Comparison of ENCODE assay signal across 8 cellular contexts in genomic region chr17:13024526-13025263, GRCh38. TPM values are rescaled to one million over a fixed set of nuclear protein-coding genes. Genes with fewer than 3 reads are reported as not detected.
DNase-seq lines count a peak whose midpoint lies in the region; ATAC-seq lines count a peak whose summit lies in the region.

No MANE protein-coding gene starts in this region.

- ATAC-seq in HG02642 (IDR thresholded peaks at IDR 0.05; ENCODE audit: poor library complexity, unreplicated experiment) (peak; percentile 93), left lobe of liver (peak; percentile 98)

- DNase-seq in NCI-H524 (lab: John Stamatoyannopoulos, UW): peak; percentile 62 to 68
- DNase-seq in NCI-H524 treated with DMSO at 0.1 percent for 48 hours (lab: John Stamatoyannopoulos, UW): no peak
- peak; percentile 37 for DNase-seq in NCI-H1092 (lab: John Stamatoyannopoulos, UW)
- peak; percentile 47 for DNase-seq in activated CD4-positive, CD25-positive, alpha-beta regulatory T cell treated with anti-CD3 and anti-CD28 coated beads, Interleukin-2, amount 50 U/mL, for 16 hours (ENCODE audit: low read depth, low spot score)
- DNase-seq in central memory CD4-positive, alpha-beta T cell: peak; percentile 57
- peak; percentile 57 for DNase-seq in left lobe of liver (ENCODE audit: low spot score)
- peak; percentile 49 to 54 for DNase-seq in stimulated activated CD4-positive, alpha-beta T cell treated with anti-CD3 and anti-CD28 coated beads, Interleukin-4, amount 100 ng/mL, for 48 hours (ENCODE audit: low read depth in 2 of 2)

RNA-seq across cellular contexts. Expression of gene ELAC2, which starts 6.9 kb away (rescaled TPM):
- total RNA-seq in left lobe of liver: 30.6 TPM
